Comparison of ENCODE assay signal across 28 cellular contexts in the genomic region with DNA sequence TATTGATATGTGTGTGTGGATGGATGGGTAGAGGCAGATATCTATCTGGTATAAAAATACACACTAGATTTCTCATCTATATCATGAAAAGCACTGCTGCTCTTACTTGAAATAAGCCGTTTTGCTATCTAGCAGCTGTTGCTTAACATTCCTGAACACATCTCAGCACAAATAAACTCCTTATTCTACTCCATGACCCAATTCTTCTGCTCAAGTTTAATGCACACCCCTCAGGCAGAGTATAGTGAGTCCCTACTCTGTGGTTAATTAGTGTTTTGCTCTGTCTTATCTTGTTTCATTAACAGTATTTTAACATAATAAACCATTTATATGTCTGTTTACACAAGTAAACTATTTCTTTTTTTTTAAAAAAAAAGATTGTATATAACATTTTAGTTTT.
"Had no signal": no experiment of that assay in that cellular context is flagged by ENCODE, and none has a peak within 500 bp of the region (broad histone marks: within the 10 kb centered on the region; RNA-seq: fewer than 3 reads in every experiment).

No MANE protein-coding gene starts in this region.

- H3K4me3 ChIP-seq: ascending aorta, body of pancreas, K562, SK-N-MC had no signal

- H3K4me1 Mint-ChIP-seq: activated naive CD4-positive, alpha-beta T cell treated with anti-CD3 and anti-CD28 coated beads, Interleukin-2, amount 50 U/mL, for 24 hours; T-helper 17 cell; WTC11 had no signal

- DNase-seq: activated CD4-positive, alpha-beta T cell treated with anti-CD3 and anti-CD28 coated beads for 48 hours; activated CD4-positive, alpha-beta T cell treated with anti-CD3 and anti-CD28 coated beads, Interleukin-2, amount 50 U/mL, for 4 hours; activated CD4-positive, CD25-positive, alpha-beta regulatory T cell treated with anti-CD3 and anti-CD28 coated beads, Interleukin-2, amount 50 U/mL, for 72 hours; activated CD8-positive, alpha-beta memory T cell treated with anti-CD3 and anti-CD28 coated beads, Interleukin-2, amount 50 U/mL, for 48 hours; activated CD8-positive, alpha-beta T cell treated with anti-CD3 and anti-CD28 coated beads, Interleukin-2, amount 10 ng/mL, durations not matched to agents 7 days and 5 days; activated effector memory CD4-positive, alpha-beta T cell treated with Interleukin-2 at 50 U/mL for 16 hours; activated naive CD4-positive, alpha-beta T cell; activated T-cell treated with anti-CD3 and anti-CD28 coated beads, Interleukin-2, amount 50 U/mL, for 24 hours; amniotic stem cell; body of pancreas; central memory CD4-positive, alpha-beta T cell; Kasumi-1; NCI-H1092; NCI-H1417; NCI-H1930; NCI-H2107; NCI-H345; NCI-H510A treated with DMSO at 0.1 percent for 48 hours; NCI-H69; SHP77 treated with DMSO at 0.1 percent for 48 hours; T-helper 17 cell; T-helper 9 cell had no signal

- H3K27ac ChIP-seq: ascending aorta, body of pancreas, SK-N-MC had no signal

- H3K9me3 ChIP-seq: ascending aorta, body of pancreas had no signal

- H3K27ac Mint-ChIP-seq: activated CD8-positive, alpha-beta T cell treated with anti-CD3 and anti-CD28 coated beads, Interleukin-2, amount 10 ng/mL, durations not matched to agents 7 days and 5 days; activated naive CD4-positive, alpha-beta T cell treated with anti-CD3 and anti-CD28 coated beads, Interleukin-2, amount 50 U/mL, for 24 hours; activated T-cell treated with anti-CD3 and anti-CD28 coated beads, Interleukin-2, amount 50 U/mL, for 24 hours; activated T-helper 1 cell treated with anti-CD3 and anti-CD28 coated beads, Interleukin-12 subunit alpha, Interleukin-12 subunit beta, Interleukin-2, Interleukin-4 antibody, amounts not matched to agents 30 ng/mL and 10 ng/mL and 1 ng/mL, durations not matched to agents 14 hours and 24 hours and 36 hours; T-helper 17 cell; WTC11 had no signal

- H3K36me3 ChIP-seq: ascending aorta had no signal

- H3K9me3 Mint-ChIP-seq: activated naive CD4-positive, alpha-beta T cell treated with anti-CD3 and anti-CD28 coated beads, Interleukin-2, amount 50 U/mL, for 24 hours; activated T-helper 1 cell treated with anti-CD3 and anti-CD28 coated beads, Interleukin-12 subunit alpha, Interleukin-12 subunit beta, Interleukin-2, Interleukin-4 antibody, amounts not matched to agents 30 ng/mL and 10 ng/mL and 1 ng/mL, durations not matched to agents 14 hours and 24 hours and 36 hours had no signal

- H3K4me3 Mint-ChIP-seq: activated CD8-positive, alpha-beta T cell treated with anti-CD3 and anti-CD28 coated beads, Interleukin-2, amount 10 ng/mL, durations not matched to agents 7 days and 5 days; activated naive CD4-positive, alpha-beta T cell treated with anti-CD3 and anti-CD28 coated beads, Interleukin-2, amount 50 U/mL, for 24 hours; activated T-cell treated with anti-CD3 and anti-CD28 coated beads, Interleukin-2, amount 50 U/mL, for 24 hours; activated T-helper 1 cell treated with anti-CD3 and anti-CD28 coated beads, Interleukin-12 subunit alpha, Interleukin-12 subunit beta, Interleukin-2, Interleukin-4 antibody, amounts not matched to agents 30 ng/mL and 10 ng/mL and 1 ng/mL, durations not matched to agents 14 hours and 24 hours and 36 hours; T-helper 17 cell; WTC11 had no signal

- H3K27me3 ChIP-seq: ascending aorta, body of pancreas had no signal

- H3K4me1 ChIP-seq: ascending aorta, body of pancreas had no signal

- H3K36me3 Mint-ChIP-seq: activated naive CD4-positive, alpha-beta T cell treated with anti-CD3 and anti-CD28 coated beads, Interleukin-2, amount 50 U/mL, for 24 hours had no signal

- H3K27me3 Mint-ChIP-seq: activated naive CD4-positive, alpha-beta T cell treated with anti-CD3 and anti-CD28 coated beads, Interleukin-2, amount 50 U/mL, for 24 hours; activated T-cell treated with anti-CD3 and anti-CD28 coated beads, Interleukin-2, amount 50 U/mL, for 24 hours; T-helper 17 cell had no signal
